Comparison of ENCODE assay signal across 38 cellular contexts in the genomic region with DNA sequence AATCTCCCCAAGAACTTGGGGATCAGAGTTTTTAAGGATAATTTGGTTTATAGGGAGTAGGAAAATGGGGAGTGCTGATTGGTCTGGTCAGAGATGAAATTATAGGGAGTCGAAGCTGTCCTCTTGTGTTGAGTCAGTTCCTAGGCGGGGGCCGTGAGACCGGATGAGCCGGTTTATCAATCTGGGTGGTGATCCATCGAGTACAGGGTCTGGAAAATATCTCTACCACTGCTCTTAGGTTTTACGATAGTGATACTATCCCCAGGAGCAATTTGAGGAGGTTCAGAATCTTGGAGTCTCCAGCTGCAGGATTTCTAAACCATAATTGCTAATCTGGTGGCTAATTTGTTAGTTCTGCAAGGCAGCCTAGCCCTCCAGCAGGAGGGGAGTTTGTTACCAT.
"Had no signal": no experiment of that assay in that cellular context is flagged by ENCODE, and none has a peak within 500 bp of the region (broad histone marks: within the 10 kb centered on the region; RNA-seq: fewer than 3 reads in every experiment).

No MANE protein-coding gene starts in this region.

- H3K36me3 ChIP-seq: ascending aorta, cardiac muscle cell had no signal

- H3K36me3 Mint-ChIP-seq: activated CD8-positive, alpha-beta memory T cell treated with anti-CD3 and anti-CD28 coated beads, Interleukin-2, amount 10 ng/mL, durations not matched to agents 7 days and 5 days; activated naive CD4-positive, alpha-beta T cell treated with anti-CD3 and anti-CD28 coated beads, Interleukin-2, amount 10 ng/mL, durations not matched to agents 7 days and 5 days; activated naive CD4-positive, alpha-beta T cell treated with anti-CD3 and anti-CD28 coated beads, Interleukin-2, amount 50 U/mL, for 24 hours; activated naive CD8-positive, alpha-beta T cell; activated naive CD8-positive, alpha-beta T cell treated with anti-CD3 and anti-CD28 coated beads, Interleukin-2, amount 10 ng/mL, durations not matched to agents 7 days and 5 days; brain had no signal

- H3K4me3 ChIP-seq: ascending aorta, cardiac muscle cell had no signal

- H3K9me3 Mint-ChIP-seq: brain had no signal

- H3K27ac ChIP-seq: ascending aorta, cardiac muscle cell, VCaP had no signal

- H3K4me1 Mint-ChIP-seq: activated B cell treated with CpG ODN at 0.5 μM for 24 hours; activated CD4-positive, alpha-beta memory T cell treated with anti-CD3 and anti-CD28 coated beads, Interleukin-2, amount 10 ng/mL, durations not matched to agents 7 days and 5 days; activated CD4-positive, alpha-beta T cell treated with anti-CD3 and anti-CD28 coated beads for 36 hours; activated CD4-positive, alpha-beta T cell treated with anti-CD3 and anti-CD28 coated beads, Interleukin-2, amount 10 ng/mL, durations not matched to agents 7 days and 5 days; activated CD8-positive, alpha-beta memory T cell treated with anti-CD3 and anti-CD28 coated beads, Interleukin-2, amount 10 ng/mL, durations not matched to agents 7 days and 5 days; activated naive CD4-positive, alpha-beta T cell treated with anti-CD3 and anti-CD28 coated beads, Interleukin-2, amount 10 ng/mL, durations not matched to agents 7 days and 5 days; activated naive CD4-positive, alpha-beta T cell treated with anti-CD3 and anti-CD28 coated beads, Interleukin-2, amount 50 U/mL, for 24 hours; activated naive CD8-positive, alpha-beta T cell treated with anti-CD3 and anti-CD28 coated beads, Interleukin-2, amount 10 ng/mL, durations not matched to agents 7 days and 5 days; activated naive CD8-positive, alpha-beta T cell treated with anti-CD3 and anti-CD28 coated beads, Interleukin-2, amount 50 U/mL, for 24 hours; central memory CD8-positive, alpha-beta T cell had no signal

- H3K4me3 Mint-ChIP-seq: activated B cell treated with CpG ODN at 0.5 μM for 24 hours; activated CD4-positive, alpha-beta memory T cell treated with anti-CD3 and anti-CD28 coated beads, Interleukin-2, amount 10 ng/mL, durations not matched to agents 7 days and 5 days; activated CD4-positive, alpha-beta T cell treated with anti-CD3 and anti-CD28 coated beads for 36 hours; activated CD4-positive, alpha-beta T cell treated with anti-CD3 and anti-CD28 coated beads, Interleukin-2, amount 10 ng/mL, durations not matched to agents 7 days and 5 days; activated CD8-positive, alpha-beta memory T cell treated with anti-CD3 and anti-CD28 coated beads, Interleukin-2, amount 10 ng/mL, durations not matched to agents 7 days and 5 days; activated CD8-positive, alpha-beta T cell treated with anti-CD3 and anti-CD28 coated beads, Interleukin-2, amount 10 ng/mL, durations not matched to agents 7 days and 5 days; activated naive CD4-positive, alpha-beta T cell treated with anti-CD3 and anti-CD28 coated beads, Interleukin-2, amount 10 ng/mL, durations not matched to agents 7 days and 5 days; activated naive CD4-positive, alpha-beta T cell treated with anti-CD3 and anti-CD28 coated beads, Interleukin-2, amount 50 U/mL, for 24 hours; activated naive CD8-positive, alpha-beta T cell; activated naive CD8-positive, alpha-beta T cell treated with anti-CD3 and anti-CD28 coated beads, Interleukin-2, amount 10 ng/mL, durations not matched to agents 7 days and 5 days; activated naive CD8-positive, alpha-beta T cell treated with anti-CD3 and anti-CD28 coated beads, Interleukin-2, amount 50 U/mL, for 24 hours; activated T-cell treated with anti-CD3 and anti-CD28 coated beads, Interleukin-2, amount 50 U/mL, for 24 hours; brain; central memory CD8-positive, alpha-beta T cell; T-helper 1 cell treated with Interleukin-12 subunit alpha and Interleukin-12 subunit beta and Interleukin-4 antibody, amounts not matched to agents 30 μg/mL and 1 μg/mL, for 36 hours; T-helper 2 cell treated with Interferon-gamma antibody and Interleukin-4, amounts not matched to agents 5 μg/mL and 100 μg/mL, for 36 hours had no signal

- H3K27me3 Mint-ChIP-seq: activated B cell treated with CpG ODN at 0.5 μM for 24 hours; activated CD4-positive, alpha-beta memory T cell treated with anti-CD3 and anti-CD28 coated beads, Interleukin-2, amount 10 ng/mL, durations not matched to agents 7 days and 5 days; activated CD4-positive, alpha-beta T cell treated with anti-CD3 and anti-CD28 coated beads for 36 hours; activated CD4-positive, alpha-beta T cell treated with anti-CD3 and anti-CD28 coated beads, Interleukin-2, amount 10 ng/mL, durations not matched to agents 7 days and 5 days; activated CD8-positive, alpha-beta memory T cell treated with anti-CD3 and anti-CD28 coated beads, Interleukin-2, amount 10 ng/mL, durations not matched to agents 7 days and 5 days; activated naive CD4-positive, alpha-beta T cell treated with anti-CD3 and anti-CD28 coated beads, Interleukin-2, amount 10 ng/mL, durations not matched to agents 7 days and 5 days; activated naive CD4-positive, alpha-beta T cell treated with anti-CD3 and anti-CD28 coated beads, Interleukin-2, amount 50 U/mL, for 24 hours; activated naive CD8-positive, alpha-beta T cell; activated naive CD8-positive, alpha-beta T cell treated with anti-CD3 and anti-CD28 coated beads, Interleukin-2, amount 10 ng/mL, durations not matched to agents 7 days and 5 days; activated naive CD8-positive, alpha-beta T cell treated with anti-CD3 and anti-CD28 coated beads, Interleukin-2, amount 50 U/mL, for 24 hours; activated T-cell treated with anti-CD3 and anti-CD28 coated beads, Interleukin-2, amount 50 U/mL, for 24 hours; central memory CD8-positive, alpha-beta T cell had no signal

- H3K27ac Mint-ChIP-seq: activated B cell treated with CpG ODN at 0.5 μM for 24 hours; activated CD4-positive, alpha-beta memory T cell treated with anti-CD3 and anti-CD28 coated beads, Interleukin-2, amount 10 ng/mL, durations not matched to agents 7 days and 5 days; activated CD4-positive, alpha-beta T cell treated with anti-CD3 and anti-CD28 coated beads for 36 hours; activated CD4-positive, alpha-beta T cell treated with anti-CD3 and anti-CD28 coated beads, Interleukin-2, amount 10 ng/mL, durations not matched to agents 7 days and 5 days; activated CD8-positive, alpha-beta memory T cell treated with anti-CD3 and anti-CD28 coated beads, Interleukin-2, amount 10 ng/mL, durations not matched to agents 7 days and 5 days; activated CD8-positive, alpha-beta T cell treated with anti-CD3 and anti-CD28 coated beads, Interleukin-2, amount 10 ng/mL, durations not matched to agents 7 days and 5 days; activated naive CD4-positive, alpha-beta T cell treated with anti-CD3 and anti-CD28 coated beads, Interleukin-2, amount 10 ng/mL, durations not matched to agents 7 days and 5 days; activated naive CD4-positive, alpha-beta T cell treated with anti-CD3 and anti-CD28 coated beads, Interleukin-2, amount 50 U/mL, for 24 hours; activated naive CD8-positive, alpha-beta T cell; activated naive CD8-positive, alpha-beta T cell treated with anti-CD3 and anti-CD28 coated beads, Interleukin-2, amount 10 ng/mL, durations not matched to agents 7 days and 5 days; activated naive CD8-positive, alpha-beta T cell treated with anti-CD3 and anti-CD28 coated beads, Interleukin-2, amount 50 U/mL, for 24 hours; activated T-cell treated with anti-CD3 and anti-CD28 coated beads, Interleukin-2, amount 50 U/mL, for 24 hours; activated T-helper 2 cell treated with anti-CD3 and anti-CD28 coated beads, Interferon-gamma antibody, Interleukin-2, Interleukin-4, amounts not matched to agents 10 μg/mL and 5 μg/mL and 100 μg/mL, durations not matched to agents 14 hours and 24 hours and 36 hours; brain; T-helper 1 cell treated with Interleukin-12 subunit alpha and Interleukin-12 subunit beta and Interleukin-4 antibody, amounts not matched to agents 30 μg/mL and 1 μg/mL, for 36 hours; T-helper 2 cell treated with Interferon-gamma antibody and Interleukin-4, amounts not matched to agents 5 μg/mL and 100 μg/mL, for 36 hours had no signal

- H3K27me3 ChIP-seq: ascending aorta, cardiac muscle cell had no signal

- ATAC-seq: activated CD4-positive, alpha-beta T cell treated with anti-CD3 and anti-CD28 coated beads for 36 hours; activated CD8-positive, alpha-beta memory T cell treated with anti-CD3 and anti-CD28 coated beads, Interleukin-2, amount 10 ng/mL, durations not matched to agents 7 days and 5 days; activated CD8-positive, alpha-beta T cell treated with anti-CD3 and anti-CD28 coated beads, Interleukin-2, amount 10 ng/mL, durations not matched to agents 7 days and 5 days; activated naive CD8-positive, alpha-beta T cell treated with anti-CD3 and anti-CD28 coated beads, Interleukin-2, amount 50 U/mL, for 24 hours had no signal

- H3K4me1 ChIP-seq: ascending aorta had no signal

- FAIRE-seq: bronchial epithelial cell, TTC549 had no signal

- H3K9me3 ChIP-seq: ascending aorta had no signal

- DNase-seq: activated B cell treated with CpG ODN at 0.5 μM for 24 hours; activated CD4-positive, alpha-beta memory T cell treated with anti-CD3 and anti-CD28 coated beads, Interleukin-2, amount 10 ng/mL, durations not matched to agents 7 days and 5 days; activated CD4-positive, alpha-beta T cell treated with anti-CD3 and anti-CD28 coated beads for 1 hour; activated CD4-positive, alpha-beta T cell treated with anti-CD3 and anti-CD28 coated beads for 36 hours; activated CD4-positive, alpha-beta T cell treated with anti-CD3 and anti-CD28 coated beads for 48 hours; activated CD4-positive, alpha-beta T cell treated with anti-CD3 and anti-CD28 coated beads, Interleukin-2, amount 10 ng/mL, durations not matched to agents 7 days and 5 days; activated CD4-positive, alpha-beta T cell treated with anti-CD3 and anti-CD28 coated beads, Interleukin-2, amount 50 U/mL, for 48 hours; activated CD8-positive, alpha-beta memory T cell treated with anti-CD3 and anti-CD28 coated beads for 24 hours; activated CD8-positive, alpha-beta memory T cell treated with anti-CD3 and anti-CD28 coated beads, Interleukin-2, amount 10 ng/mL, durations not matched to agents 7 days and 5 days; activated CD8-positive, alpha-beta memory T cell treated with anti-CD3 and anti-CD28 coated beads, Interleukin-2, amount 50 U/mL, for 48 hours; activated CD8-positive, alpha-beta T cell treated with anti-CD3 and anti-CD28 coated beads, Interleukin-2, amount 10 ng/mL, durations not matched to agents 7 days and 5 days; activated effector memory CD4-positive, alpha-beta T cell treated with Interleukin-2 at 50 U/mL for 16 hours; activated gamma-delta T cell; activated naive CD4-positive, alpha-beta T cell treated with anti-CD3 and anti-CD28 coated beads, Interleukin-2, amount 10 ng/mL, durations not matched to agents 7 days and 5 days; activated naive CD4-positive, alpha-beta T cell treated with Interleukin-2 at 50 U/mL for 16 hours; activated naive CD8-positive, alpha-beta T cell treated with anti-CD3 and anti-CD28 coated beads, Interleukin-2, amount 10 ng/mL, durations not matched to agents 7 days and 5 days; activated naive CD8-positive, alpha-beta T cell treated with anti-CD3 and anti-CD28 coated beads, Interleukin-2, amount 50 U/mL, for 24 hours; activated T-cell treated with anti-CD3 and anti-CD28 coated beads, Interleukin-2, amount 50 U/mL, for 24 hours; activated T-cell treated with anti-CD3 and anti-CD28 coated beads, Interleukin-2, amount 50 U/mL, for 48 hours; amygdala; anterior cingulate cortex; caudate nucleus; cerebellar nuclear complex; T-helper 1 cell; T-helper 2 cell; T-helper 9 cell had no signal
